In the genomic region with DNA sequence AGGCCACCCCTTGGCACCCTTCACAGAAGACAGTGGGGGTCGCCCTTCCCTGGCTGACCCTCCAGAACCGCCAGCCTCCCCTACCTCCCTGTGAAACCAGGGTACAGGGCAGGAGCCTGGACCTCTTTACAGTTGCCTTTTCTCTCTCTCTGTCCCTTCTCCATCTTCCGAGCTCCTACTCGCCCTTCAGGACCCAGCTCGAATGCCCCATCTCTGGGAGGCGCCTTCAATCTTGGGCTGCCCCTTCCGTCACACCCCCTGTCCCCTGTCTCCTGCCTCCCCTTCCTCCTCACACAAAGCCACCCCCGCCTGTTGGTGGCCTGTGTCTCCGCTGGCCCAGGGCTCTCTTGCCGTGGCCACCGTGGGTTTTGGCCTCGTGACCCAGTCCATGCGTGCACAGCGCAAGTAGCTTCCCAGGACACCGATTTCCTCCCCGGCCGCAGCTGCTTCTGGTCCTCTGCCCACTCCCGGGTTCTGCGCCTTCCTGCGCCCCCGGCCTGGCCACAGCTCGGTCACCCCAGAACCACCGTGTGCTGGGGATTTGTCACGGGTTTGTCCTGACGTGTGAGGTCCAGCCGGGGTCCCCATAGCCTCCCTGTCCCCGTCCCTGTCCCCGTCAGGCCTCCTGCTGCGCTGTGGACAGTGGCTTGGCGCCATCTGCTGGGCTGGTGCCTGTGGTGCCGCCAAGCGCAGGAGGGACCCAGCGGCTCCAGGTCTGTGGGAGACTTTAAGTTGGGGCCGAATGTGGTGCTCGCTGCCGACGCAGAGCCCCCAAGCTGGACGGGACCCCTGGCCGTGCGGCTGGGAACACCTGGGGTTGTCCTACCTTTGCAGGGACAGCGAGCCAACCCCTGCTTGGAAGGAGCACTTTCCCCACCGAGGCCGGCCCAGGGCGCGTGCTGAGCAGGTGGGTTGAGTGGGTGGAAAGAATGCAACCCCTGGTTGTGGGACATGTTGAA, we compare ENCODE assay signal across 1 cellular context.
TF ChIP-seq lines count a peak whose summit lies in the region.

No MANE protein-coding gene starts in this region.

TF ChIP-seq in WTC11, 78 proteins besides CTCF, POLR2A, EP300 and RAD21 (continued from another document):
- TF ChIP-seq, protein P1, sequence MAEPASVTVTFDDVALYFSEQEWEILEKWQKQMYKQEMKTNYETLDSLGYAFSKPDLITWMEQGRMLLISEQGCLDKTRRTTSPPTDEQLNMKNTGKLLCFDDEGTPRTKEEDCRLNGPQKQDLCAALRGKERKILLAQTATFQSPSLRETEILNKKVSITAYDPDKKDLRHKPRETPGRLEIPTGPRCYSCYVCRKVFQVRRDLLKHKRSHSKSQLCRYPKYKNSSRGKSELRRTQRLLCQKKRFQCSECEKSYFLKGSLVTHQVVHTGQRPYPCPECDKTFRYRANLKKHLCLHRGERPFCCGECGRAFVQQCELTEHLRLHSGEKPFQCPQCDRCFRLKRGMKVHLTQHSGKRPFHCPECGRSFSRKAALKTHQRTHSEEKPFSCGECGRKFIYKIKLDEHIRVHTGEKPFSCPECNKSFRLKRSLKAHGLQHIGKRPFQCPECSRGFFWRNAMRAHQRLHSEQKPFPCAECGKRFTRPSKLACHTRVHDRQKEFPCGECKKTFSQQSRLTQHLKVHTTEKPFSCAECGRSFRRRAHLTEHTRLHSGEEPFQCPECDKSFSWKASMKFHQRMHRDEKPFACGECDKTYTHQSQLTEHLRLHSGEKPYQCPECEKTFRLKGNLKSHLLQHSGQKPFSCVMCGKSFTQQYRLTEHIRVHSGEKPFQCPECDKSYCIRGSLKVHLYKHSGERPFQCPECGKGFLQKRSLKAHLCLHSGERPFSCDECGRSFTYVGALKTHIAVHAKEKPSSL (CRISPR knock-in tag; conservative IDR thresholded peaks at IDR 0.05), result no peak
- no peak for TF ChIP-seq ZNF416 (CRISPR knock-in tag; IDR thresholded peaks at IDR 0.05)
- TF ChIP-seq RORB (CRISPR knock-in tag; IDR thresholded peaks at IDR 0.05), result no peak
- no peak for TF ChIP-seq JAZF1 (CRISPR knock-in tag; IDR thresholded peaks at IDR 0.05)
